In genomic region chr12:52234226-52234810, GRCh38 we compare ENCODE assay signal across 16 cellular contexts. TPM values are rescaled to one million over a fixed set of nuclear protein-coding genes. Genes with fewer than 3 reads are reported as not detected.
A peak's percentile ranks its signal among the peaks of the same experiment; 100 is the strongest.
DNase-seq lines count a peak whose midpoint lies in the region; ATAC-seq and TF ChIP-seq lines count a peak whose summit lies in the region.
"Had no signal": no experiment of that assay in that cellular context is flagged by ENCODE, and none has a peak within 500 bp of the region (broad histone marks: within the 10 kb centered on the region; RNA-seq: fewer than 3 reads in every experiment).

No MANE protein-coding gene starts in this region.

- peaks cover 14% of the 10 kb centered on the region; the same call in 1 of the 2 replicates for H3K27me3 ChIP-seq in BLaER1
- H3K27me3 ChIP-seq in trophoblast cell (ENCODE audit: insufficient read depth, low read length) = no peaks in the 10 kb centered on the region
- H3K27me3 ChIP-seq: testis had no signal

- H3K9me3 ChIP-seq in BLaER1 = no peaks in the 10 kb centered on the region
- no peaks in the 10 kb centered on the region for H3K9me3 ChIP-seq in trophoblast cell (ENCODE audit: insufficient read depth, low read depth, low read length)
- H3K9me3 ChIP-seq: colonic mucosa, HAP-1, testis had no signal

- TF ChIP-seq POLR2A in NB4 (IDR thresholded peaks at IDR 0.05; ENCODE audit: extremely low read depth, insufficient read length) = no peak

- no peak overlapping the region for H3K23ac ChIP-seq in trophoblast cell (ENCODE audit: low read length)

- H3K9ac ChIP-seq in BLaER1 (no peak overlapping the region), trophoblast cell (ENCODE audit: low read length) (peak overlapping the region; percentile 25)

- peak overlapping the region; percentile 58 for H3K18ac ChIP-seq in trophoblast cell (ENCODE audit: low read length)

- H2AK5ac ChIP-seq in trophoblast cell (ENCODE audit: low read length) = peak overlapping the region; percentile 6

- H3K79me1 ChIP-seq in trophoblast cell (ENCODE audit: low read length) = peaks cover 45% of the 10 kb centered on the region

- DNase-seq in NB4 (ENCODE audit: low read depth) (peak; percentile 93), epithelial cell of proximal tubule (ENCODE audit: low read depth) (no peak), trophoblast cell (no peak), NAMALWA (ENCODE audit: low spot score) (no peak), NCI-H774 (lab: John Stamatoyannopoulos, UW) (no peak), islet precursor cell (no peak)
- DNase-seq: activated CD4-positive, alpha-beta T cell treated with anti-CD3 and anti-CD28 coated beads, Interleukin-2, amount 50 U/mL, for 48 hours; colonic mucosa; erythroblast; MV-4-11; naive B cell; testis had no signal

- H3K27ac ChIP-seq in BLaER1 (no peak overlapping the region), trophoblast cell (ENCODE audit: low read depth, low read length) (peak overlapping the region; percentile 15)
- H3K27ac ChIP-seq: colonic mucosa, testis had no signal

- H3K79me2 ChIP-seq in trophoblast cell (ENCODE audit: control insufficient read depth, insufficient read depth, low read length, poor library complexity) = peaks cover 26% of the 10 kb centered on the region

- TF ChIP-seq CTCF in NB4 (IDR thresholded peaks at IDR 0.05; ENCODE audit: low read depth, low read length) (no peak), epithelial cell of proximal tubule (conservative IDR thresholded peaks at IDR 0.05; ENCODE audit: low read depth, low read length) (no peak)

- no peak overlapping the region for H2BK5ac ChIP-seq in trophoblast cell (ENCODE audit: low read depth, low read length, poor library complexity)

- no peak overlapping the region for H3K4me3 ChIP-seq in BLaER1
- no peak overlapping the region for H3K4me3 ChIP-seq in NB4 (ENCODE audit: low read depth, low read length)
- peak overlapping the region; percentile 53 for H3K4me3 ChIP-seq in epithelial cell of proximal tubule (ENCODE audit: low read depth, low read length)
- H3K4me3 ChIP-seq in trophoblast cell (ENCODE audit: low read depth, low read length) = peak overlapping the region; percentile 60
- H3K4me3 ChIP-seq: colonic mucosa, HAP-1 had no signal

- WGBS in trophoblast cell (ENCODE audit: extremely low coverage, insufficient coverage, insufficient read length) = no CpG with 5 or more reads among the region's 10 CpGs

- H3K4me1 ChIP-seq in BLaER1 (peaks cover 17% of the 10 kb centered on the region), trophoblast cell (ENCODE audit: control insufficient read depth in 1 of 2, insufficient read depth in 2 of 2, low read length in 2 of 2) (peaks cover 54 to 69% of the 10 kb centered on the region in 2 experiments)
- H3K4me1 ChIP-seq: HAP-1, testis had no signal

- H3K4ac ChIP-seq in trophoblast cell (ENCODE audit: low read depth, low read length) = peak overlapping the region; percentile 42

- peak overlapping the region; percentile 21 for H4K91ac ChIP-seq in trophoblast cell (ENCODE audit: low read depth, low read length)

- H2AFZ ChIP-seq in trophoblast cell (ENCODE audit: insufficient read depth, low read length, poor library complexity) = no peak overlapping the region

- peak overlapping the region; percentile 21 for H4K8ac ChIP-seq in trophoblast cell (ENCODE audit: low read depth, low read length)

- H2BK12ac ChIP-seq in trophoblast cell (ENCODE audit: low read length) = no peak overlapping the region

- H3K36me3 ChIP-seq in BLaER1 (no peaks in the 10 kb centered on the region), trophoblast cell (ENCODE audit: control insufficient read depth in 1 of 2, insufficient read depth in 2 of 2, low read length in 2 of 2) (peaks cover 41 to 43% of the 10 kb centered on the region in 2 experiments)
- H3K36me3 ChIP-seq: colonic mucosa, HAP-1 had no signal

- H3K4me2 ChIP-seq in BLaER1 (0 out of 2 replicates have a peak overlapping the region, but pooled peaks have one; percentile 14), trophoblast cell (ENCODE audit: low read length) (peak overlapping the region; percentile 81)

- H4K20me1 ChIP-seq in BLaER1 = no peaks in the 10 kb centered on the region

- no peak for ATAC-seq in HG03097 (IDR thresholded peaks at IDR 0.05; ENCODE audit: low FRiP score, unreplicated experiment)

- no peak overlapping the region for H4K12ac ChIP-seq in trophoblast cell (ENCODE audit: low read depth, low read length)

- H2BK120ac ChIP-seq in trophoblast cell (ENCODE audit: insufficient read depth, low read length, poor library complexity) = peak overlapping the region; percentile 21

- H3K14ac ChIP-seq in trophoblast cell (ENCODE audit: low read length) = peak overlapping the region; percentile 12

RNA-seq across cellular contexts. Expression of gene KRT7, which starts 1.3 kb away (rescaled TPM):
- total RNA-seq in epithelial cell of proximal tubule = 495 and 768 TPM in 2 replicates
- polyA plus RNA-seq in trophoblast cell (2013) = 666 and 746 TPM in 2 replicates

RNA-seq across cellular contexts. Expression of gene KRT86, which starts 40.1 kb away (rescaled TPM):
- 2.2 and 2.7 TPM in 2 replicates for total RNA-seq in epithelial cell of proximal tubule
- polyA plus RNA-seq in trophoblast cell (2013) = 0.10 and 0.14 TPM in 2 replicates

RNA-seq across cellular contexts. Expression of gene KRT80, which starts 42.5 kb away (rescaled TPM):
- total RNA-seq in epithelial cell of proximal tubule = 18.0 and 32.1 TPM in 2 replicates
- polyA plus RNA-seq in trophoblast cell (2013) = 26.3 and 28.8 TPM in 2 replicates

RNA-seq across cellular contexts. Expression of gene KRT81, which starts 57.0 kb away (rescaled TPM):
- total RNA-seq in epithelial cell of proximal tubule = 80.4 and 178 TPM in 2 replicates
- polyA plus RNA-seq in trophoblast cell (2013) = 0.10 and 0.15 TPM in 2 replicates
- total RNA-seq: pulmonary artery endothelial cell had no signal

Comparison
In these comparisons a context has a peak if more than half of its experiments do, and no peak if none do; other contexts are left out.
1. H3K4me3 ChIP-seq: peak in epithelial cell of proximal tubule (single experiment) and trophoblast cell (single experiment); none in BLaER1 (single experiment) and NB4 (single experiment).